ENCODE assay signal across 1 cellular context in genomic region chr3:15794303-15794771, GRCh38.
TF ChIP-seq lines count a peak whose summit lies in the region.

No MANE protein-coding gene starts in this region.

TF ChIP-seq in GM23338, 12 proteins besides CTCF, POLR2A, EP300 and RAD21 (continued from another document):
- no peak for TF ChIP-seq ZNF462 (CRISPR knock-in tag; IDR thresholded peaks at IDR 0.05)
- no peak for TF ChIP-seq ZNF114 (CRISPR knock-in tag; IDR thresholded peaks at IDR 0.05)
